ENCODE assay signal across 11 cellular contexts in genomic region chr20:44888226-44889103, GRCh38. TPM values are rescaled to one million over a fixed set of nuclear protein-coding genes. Genes with fewer than 3 reads are reported as not detected.
DNase-seq lines count a peak whose midpoint lies in the region; ATAC-seq, FAIRE-seq and TF ChIP-seq lines count a peak whose summit lies in the region.
"Had no signal": no experiment of that assay in that cellular context is flagged by ENCODE, and none has a peak within 500 bp of the region (broad histone marks: within the 10 kb centered on the region; RNA-seq: fewer than 3 reads in every experiment).

No MANE protein-coding gene starts in this region.

- peaks cover 38% of the 10 kb centered on the region for H4K20me1 ChIP-seq in keratinocyte (ENCODE audit: control insufficient read depth, extremely low read depth, insufficient read depth, low read length)

- no peak for ATAC-seq in activated T-helper 17 cell treated with anti-CD3 and anti-CD28 coated beads, Interleukin-2, amount 50 U/mL, for 72 hours (replicated peaks)
- ATAC-seq in GM21360 (IDR thresholded peaks at IDR 0.05; ENCODE audit: unreplicated experiment) (no peak), HG03378 (IDR thresholded peaks at IDR 0.05; ENCODE audit: unreplicated experiment) (no peak)

- POLR2A ChIA-PET in A673 (lab: Charles Lee; ENCODE audit: low non-redundant PET) = interaction anchor here (0.6 kb wide), 1 partner anchor 1134 kb away, joined by 4 read pairs; no protein-coding TSS in a partner anchor

- H3K79me2 ChIP-seq in keratinocyte (ENCODE audit: control insufficient read depth, insufficient read depth, low read length) = peaks cover 77% of the 10 kb centered on the region

- peak overlapping the region; percentile 97 for H3K27ac Mint-ChIP-seq in activated T-helper 17 cell treated with anti-CD3 and anti-CD28 coated beads, Interleukin-2, amount 50 U/mL, for 72 hours

- H3K27ac ChIP-seq in A673 (ENCODE audit: low read depth, low read length, poor library complexity, severe bottlenecking) (no peak overlapping the region), keratinocyte (ENCODE audit: control insufficient read depth, insufficient read depth, low read length) (no peak overlapping the region)
- H3K27ac ChIP-seq: KMS-11, sigmoid colon had no signal

- H3K9me3 Mint-ChIP-seq in activated T-helper 17 cell treated with anti-CD3 and anti-CD28 coated beads, Interleukin-2, amount 50 U/mL, for 72 hours = no peaks in the 10 kb centered on the region

- no peak overlapping the region for H3K9ac ChIP-seq in keratinocyte (ENCODE audit: control insufficient read depth, extremely low read depth, insufficient read depth, low read length)
- H3K9ac ChIP-seq: KMS-11 had no signal

- H3K36me3 ChIP-seq in A673 (ENCODE audit: insufficient read depth, low read length, poor library complexity, severe bottlenecking) (peaks cover 4% of the 10 kb centered on the region), keratinocyte (ENCODE audit: control insufficient read depth in 2 of 2, extremely low read depth in 1 of 2, insufficient read depth in 2 of 2, low read length in 2 of 2) (peaks cover 2 to 32% of the 10 kb centered on the region in 2 experiments)
- H3K36me3 ChIP-seq: sigmoid colon had no signal

- no TSS peak for BruUV-seq in A673 (replicated peaks; lab: Mats Ljungman, UMichigan)

- H3K9me1 ChIP-seq in keratinocyte (ENCODE audit: control insufficient read depth, extremely low read depth, insufficient read depth, low read length) = peaks cover 4% of the 10 kb centered on the region

- intact Hi-C loops in A673 (cut with micrococcal nuclease; ENCODE audit: unreplicated experiment) = no loop called here

- peaks cover 28% of the 10 kb centered on the region for H3K4me1 Mint-ChIP-seq in activated T-helper 17 cell treated with anti-CD3 and anti-CD28 coated beads, Interleukin-2, amount 50 U/mL, for 72 hours

- H3K4me1 ChIP-seq in A673 (ENCODE audit: insufficient read depth, low read length, poor library complexity, severe bottlenecking) (peaks cover 20% of the 10 kb centered on the region), keratinocyte (ENCODE audit: control insufficient read depth, extremely low read depth, insufficient read depth, low read length) (peaks cover 31% of the 10 kb centered on the region)

- H3K4me3 ChIP-seq in A673 (ENCODE audit: low read depth, low read length, poor library complexity, severe bottlenecking) = no peak overlapping the region
- no peak overlapping the region for H3K4me3 ChIP-seq in GM12875 (ENCODE audit: low read depth, low read length)
- H3K4me3 ChIP-seq in keratinocyte (ENCODE audit: control insufficient read depth in 2 of 3, extremely low read depth in 1 of 3, insufficient read depth in 2 of 3, low read depth in 1 of 3, low read length in 3 of 3) = peak overlapping the region in 2 of 3 experiments; percentile 15 to 93
- H3K4me3 ChIP-seq: sigmoid colon had no signal

- H3K9me3 ChIP-seq in A673 (ENCODE audit: low read depth, low read length, poor library complexity, severe bottlenecking) (no peaks in the 10 kb centered on the region), keratinocyte (ENCODE audit: control insufficient read depth, low read depth, low read length) (no peaks in the 10 kb centered on the region)
- H3K9me3 ChIP-seq: sigmoid colon had no signal

- peak overlapping the region; percentile 91 for H3K4me2 ChIP-seq in keratinocyte (ENCODE audit: control insufficient read depth, extremely low read depth, insufficient read depth, low read depth, low read length)

- no peak for FAIRE-seq in keratinocyte (lab: Jason Lieb, UNC)

- H3K4me3 Mint-ChIP-seq in activated T-helper 17 cell treated with anti-CD3 and anti-CD28 coated beads, Interleukin-2, amount 50 U/mL, for 72 hours = peak overlapping the region; percentile 97

- H3K27me3 ChIP-seq in A673 (replicated peaks; ENCODE audit: insufficient read depth, low read depth, low read length, poor library complexity) (no peaks in the 10 kb centered on the region), keratinocyte (ENCODE audit: control insufficient read depth, extremely low read depth, insufficient read depth, low read length) (no peaks in the 10 kb centered on the region)
- H3K27me3 ChIP-seq: sigmoid colon had no signal

- CTCF ChIA-PET in A673 (lab: Charles Lee) = no interaction called here

- peaks cover 75% of the 10 kb centered on the region for H3K36me3 Mint-ChIP-seq in activated T-helper 17 cell treated with anti-CD3 and anti-CD28 coated beads, Interleukin-2, amount 50 U/mL, for 72 hours (ENCODE audit: low read depth)

- dilution Hi-C loops in keratinocyte (cut with MboI; ENCODE audit: extremely low pct_ligation_motif_present, low sequenced_read_pairs) = no loop called here

- H3K27me3 Mint-ChIP-seq in activated T-helper 17 cell treated with anti-CD3 and anti-CD28 coated beads, Interleukin-2, amount 50 U/mL, for 72 hours = no peaks in the 10 kb centered on the region

- no peak overlapping the region for H2AFZ ChIP-seq in keratinocyte (ENCODE audit: control insufficient read depth, low read length)

- peak; percentile 35; the same call in 1 of the 2 replicates for TF ChIP-seq CTCF in A673 (conservative IDR thresholded peaks at IDR 0.05; ENCODE audit: low read depth, low read length)
- TF ChIP-seq CTCF in GM12875 (IDR thresholded peaks at IDR 0.05; ENCODE audit: borderline replicate concordance, insufficient read depth, low read depth, low read length) = peak; percentile 28; the same call in 1 of the 2 replicates
- peak in 2 of 3 experiments; percentile 21 to 45 for TF ChIP-seq CTCF in keratinocyte (optimal IDR thresholded peaks at IDR 0.05 in 1 of 3, IDR thresholded peaks at IDR 0.05 in 1 of 3, conservative IDR thresholded peaks at IDR 0.05 in 1 of 3; ENCODE audit: extremely low read depth in 1 of 3, insufficient read depth in 2 of 3, low read length in 3 of 3)

- DNase-seq in A673 (ENCODE audit: low spot score) (peak; percentile 8), keratinocyte (ENCODE audit: low read depth, low spot score) (no peak), NCI-H2107 (lab: John Stamatoyannopoulos, UW) (no peak)
- DNase-seq in stimulated activated CD4-positive, alpha-beta T cell treated with anti-CD3 and anti-CD28 coated beads, Interleukin-4, amount 100 ng/mL, for 24 hours = no peak
- DNase-seq: activated naive CD4-positive, alpha-beta T cell treated with Interleukin-2 at 50 U/mL for 16 hours; sigmoid colon had no signal

RNA-seq across cellular contexts. Expression of gene YWHAB, which starts 3.0 kb away (rescaled TPM):
- 204 and 224 TPM in 2 replicates for total RNA-seq in A673 (2021)
- 100 to 1,000 TPM; 130 to 236 TPM for total RNA-seq in activated T-helper 17 cell treated with anti-CD3 and anti-CD28 coated beads, Interleukin-2, amount 50 U/mL, for 72 hours
- 135 to 269 TPM (median 214 TPM) in 3 replicates for polyA plus RNA-seq in keratinocyte
- polyA plus RNA-seq in keratinocyte (2011; ENCODE audit: low read depth) = 384 TPM
- 179 and 280 TPM in 2 replicates for polyA plus RNA-seq in keratinocyte (2011; cell fraction: cytosol; rRNA removed)
- polyA plus RNA-seq in keratinocyte (2011; cell fraction: nucleus; rRNA removed) = 115 and 146 TPM in 2 replicates
- polyA plus RNA-seq in keratinocyte (2012; ENCODE audit: low replicate concordance) = 103 and 243 TPM in 2 replicates
- 27.3 to 118 TPM (median 68.6 TPM) in 3 replicates for polyA minus RNA-seq in keratinocyte
- polyA minus RNA-seq in keratinocyte (2011; cell fraction: cytosol; rRNA and poly(A)+ RNA removed) = 75.0 TPM
- polyA minus RNA-seq in keratinocyte (2011; cell fraction: nucleus; rRNA and poly(A)+ RNA removed) = 32.5 and 67.1 TPM in 2 replicates

RNA-seq across cellular contexts. Expression of gene PABPC1L, which starts 21.4 kb away (rescaled TPM):
- 42.2 and 47.7 TPM in 2 replicates for total RNA-seq in A673 (2021)
- 10 to 100 TPM; 49.3 to 85.9 TPM for total RNA-seq in activated T-helper 17 cell treated with anti-CD3 and anti-CD28 coated beads, Interleukin-2, amount 50 U/mL, for 72 hours
- polyA plus RNA-seq in keratinocyte = 27.2 to 31.4 TPM (median 29.8 TPM) in 3 replicates
- 18.2 TPM for polyA plus RNA-seq in keratinocyte (2011; ENCODE audit: low read depth)
- polyA plus RNA-seq in keratinocyte (2011; cell fraction: cytosol; rRNA removed) = 5.2 and 6.2 TPM in 2 replicates
- 252 and 260 TPM in 2 replicates for polyA plus RNA-seq in keratinocyte (2011; cell fraction: nucleus; rRNA removed)
- 10.2 and 13.5 TPM in 2 replicates for polyA plus RNA-seq in keratinocyte (2012; ENCODE audit: low replicate concordance)
- 11.2 to 22.6 TPM (median 12.8 TPM) in 3 replicates for polyA minus RNA-seq in keratinocyte
- 5.9 TPM for polyA minus RNA-seq in keratinocyte (2011; cell fraction: cytosol; rRNA and poly(A)+ RNA removed)
- polyA minus RNA-seq in keratinocyte (2011; cell fraction: nucleus; rRNA and poly(A)+ RNA removed) = 25.3 and 35.7 TPM in 2 replicates

Comparison
In these comparisons a context has a peak if more than half of its experiments do, and no peak if none do; other contexts are left out.
1. H3K4me3 ChIP-seq: peak in keratinocyte (2 of 3); none in A673 (single experiment) and GM12875 (single experiment).
2. Peak in every context shown above with its lines, with median percentiles within 50 percentile points of each other: CTCF ChIP-seq.